In genomic region chr19:38223617-38224013, GRCh38 we compare ENCODE assay signal across 8 cellular contexts. TPM values are rescaled to one million over a fixed set of nuclear protein-coding genes. Genes with fewer than 3 reads are reported as not detected.
DNase-seq lines count a peak whose midpoint lies in the region; ATAC-seq and TF ChIP-seq lines count a peak whose summit lies in the region.

No MANE protein-coding gene starts in this region.

- WGBS in psoas muscle, 3 donors = 3 to 5% (median 5%) methylated on average over 12 to 13 of the region's 13 CpGs

- H3K27me3 ChIP-seq in OCI-LY3 (ENCODE audit: low read depth, low read length) = peaks cover 7% of the 10 kb centered on the region
- peaks cover 0 to 83% (median 12%) of the 10 kb centered on the region in 3 donors for H3K27me3 ChIP-seq in psoas muscle (ENCODE audit: insufficient read depth in 3 of 3, low read length in 2 of 3)

- H2AFZ ChIP-seq in OCI-LY3 (ENCODE audit: low read depth, low read length) = peak overlapping the region; percentile 16; the same call in 1 of the 2 replicates

- no peaks in the 10 kb centered on the region for H3K9me3 Mint-ChIP-seq in effector memory CD8-positive, alpha-beta T cell

- peak overlapping the region; percentile 51 to 71 for H3K4me3 Mint-ChIP-seq in effector memory CD8-positive, alpha-beta T cell

- H3K4me3 ChIP-seq in OCI-LY3 (ENCODE audit: low read length) (peak overlapping the region; percentile 78), psoas muscle (peak overlapping the region; percentile 61)

- peak overlapping the region; percentile 79 for H3K4me2 ChIP-seq in OCI-LY3 (ENCODE audit: low read length)

- H3K9ac ChIP-seq in ES-I3 (ENCODE audit: low read depth, low read length) (peak overlapping the region; percentile 69; the same call in 1 of the 2 replicates), OCI-LY3 (ENCODE audit: low read length) (peak overlapping the region; percentile 30; the same call in 1 of the 2 replicates)

- no peaks in the 10 kb centered on the region for H3K36me3 ChIP-seq in ES-I3 (ENCODE audit: insufficient read depth, low read length)
- H3K36me3 ChIP-seq in OCI-LY3 (replicated peaks; ENCODE audit: low read depth, low read length) = no peaks in the 10 kb centered on the region
- no peaks in the 10 kb centered on the region for H3K36me3 ChIP-seq in psoas muscle (ENCODE audit: insufficient read depth in 1 of 2, low read depth in 1 of 2)

- ATAC-seq in effector memory CD8-positive, alpha-beta T cell (replicated peaks) = no peak
- ATAC-seq in psoas muscle = no peak
- no peak for ATAC-seq in GM19324 (IDR thresholded peaks at IDR 0.05; ENCODE audit: low FRiP score, unreplicated experiment)
- ATAC-seq in GM18861 (IDR thresholded peaks at IDR 0.05; ENCODE audit: unreplicated experiment) = no peak

- no peak for DNase-seq in effector memory CD8-positive, alpha-beta T cell
- DNase-seq in psoas muscle = no peak
- DNase-seq in stimulated activated CD4-positive, alpha-beta T cell treated with anti-CD3 and anti-CD28 coated beads, Interleukin-15, amount 100 ng/mL, for 24 hours = no peak
- DNase-seq in MV-4-11 (lab: John Stamatoyannopoulos, UW) = no peak

- no peak overlapping the region for H3K27ac Mint-ChIP-seq in effector memory CD8-positive, alpha-beta T cell

- intact Hi-C loops in psoas muscle (cut with DNase I) = loop anchor here in 1 of 2 donors (10.0 kb wide), 1 partner anchor 79 kb away; no protein-coding TSS in a partner anchor

- H3K36me3 Mint-ChIP-seq in effector memory CD8-positive, alpha-beta T cell (ENCODE audit: insufficient read depth) = peaks cover 3% of the 10 kb centered on the region

- H3K79me2 ChIP-seq in OCI-LY3 (ENCODE audit: low read length) = no peaks in the 10 kb centered on the region

- H3K4me1 Mint-ChIP-seq in effector memory CD8-positive, alpha-beta T cell (ENCODE audit: low read depth in 2 of 2) = peaks cover 15 to 24% of the 10 kb centered on the region in 2 donors

- H3K27me3 Mint-ChIP-seq in effector memory CD8-positive, alpha-beta T cell = peaks cover 72 to 95% of the 10 kb centered on the region in 2 donors

- H3K4me1 ChIP-seq in ES-I3 (ENCODE audit: insufficient read depth, low read length) = peaks cover 18% of the 10 kb centered on the region
- H3K4me1 ChIP-seq in OCI-LY3 (ENCODE audit: low read length) = peaks cover 11% of the 10 kb centered on the region
- H3K4me1 ChIP-seq in psoas muscle = no peaks in the 10 kb centered on the region

- H3K9me3 ChIP-seq in ES-I3 (ENCODE audit: control insufficient read depth, insufficient read depth, low read length) (no peaks in the 10 kb centered on the region), OCI-LY3 (ENCODE audit: insufficient read depth, low read length) (no peaks in the 10 kb centered on the region), psoas muscle (no peaks in the 10 kb centered on the region)

- no peaks in the 10 kb centered on the region for H4K20me1 ChIP-seq in OCI-LY3 (ENCODE audit: insufficient read depth, low read length)

- no peak for TF ChIP-seq CTCF in OCI-LY3 (IDR thresholded peaks at IDR 0.05; ENCODE audit: low read depth, low read length)
- TF ChIP-seq CTCF in psoas muscle (IDR thresholded peaks at IDR 0.05) = no peak

- no peak overlapping the region for H3K27ac ChIP-seq in OCI-LY3 (ENCODE audit: low read length)
- no peak overlapping the region for H3K27ac ChIP-seq in psoas muscle

RNA-seq across cellular contexts. Expression of gene DPF1, which starts 0.4 kb away (rescaled TPM):
- total RNA-seq in psoas muscle = not detected
- under 1 TPM; 0.07 to 0.17 (median 0.16) TPM for polyA plus RNA-seq in psoas muscle

RNA-seq across cellular contexts. Expression of gene PPP1R14A, which starts 32.6 kb away (rescaled TPM):
- 10 to 100 TPM in 3 of 4 donors, 1 to 10 TPM in 1; 9.2 to 17.0 (median 11.3) TPM for total RNA-seq in psoas muscle
- polyA plus RNA-seq in psoas muscle = 10 to 100 TPM in 2 of 3 donors, 1 to 10 TPM in 1; 9.9 to 18.7 (median 12.1) TPM

RNA-seq across cellular contexts. Expression of gene SPINT2, which starts 40.8 kb away (rescaled TPM):
- 1 to 10 TPM in 2 of 4 donors, under 1 TPM in 2; 0.95 to 2.2 (median 1.2) TPM for total RNA-seq in psoas muscle
- 1 to 10 TPM in 1 of 3 donors, under 1 TPM in 2; 0.49 to 1.1 (median 0.59) TPM for polyA plus RNA-seq in psoas muscle
